Comparison of ENCODE assay signal across 1 cellular context in genomic region chr1:206634365-206635079, GRCh38.
TF ChIP-seq lines count a peak whose summit lies in the region.

No MANE protein-coding gene starts in this region.

TF ChIP-seq in K562, 482 proteins besides CTCF, POLR2A, EP300 and RAD21 (continued from another document and continues in another):
- TF ChIP-seq ZC3H4 (CRISPR knock-in tag; IDR thresholded peaks at IDR 0.05; ENCODE audit: borderline replicate concordance), result peak; percentile 87; the same call in 1 of the 2 replicates
- TF ChIP-seq RERE (CRISPR knock-in tag; IDR thresholded peaks at IDR 0.05; ENCODE audit: borderline replicate concordance), result no peak
- no peak for TF ChIP-seq ZNF354B (CRISPR knock-in tag; IDR thresholded peaks at IDR 0.05)
- TF ChIP-seq ETV1 (tag; conservative IDR thresholded peaks at IDR 0.05; ENCODE audit: low read depth), result 0 out of 2 replicates have a peak, but pooled peaks have one; percentile 12
- peak; percentile 76; the same call in 1 of the 2 replicates for TF ChIP-seq CC2D1A (IDR thresholded peaks at IDR 0.05)
- no peak for TF ChIP-seq ESRRA (IDR thresholded peaks at IDR 0.05; ENCODE audit: borderline replicate concordance, low read depth)
- TF ChIP-seq POLR2H (tag; IDR thresholded peaks at IDR 0.05; ENCODE audit: low read depth), result no peak
- no peak for TF ChIP-seq BRF2 (IDR thresholded peaks at IDR 0.05; ENCODE audit: borderline replicate concordance, insufficient read depth, insufficient read length)
- peak; percentile 77; the same call in 1 of the 2 replicates for TF ChIP-seq ZNF668 (CRISPR knock-in tag; IDR thresholded peaks at IDR 0.05)
- TF ChIP-seq ZNF507 (tag; conservative IDR thresholded peaks at IDR 0.05), result no peak
- TF ChIP-seq ZNF280A (IDR thresholded peaks at IDR 0.05; ENCODE audit: low read depth, partially characterized antibody), result no peak
- no peak for TF ChIP-seq ZNF121 (CRISPR knock-in tag; conservative IDR thresholded peaks at IDR 0.05)
- no peak for TF ChIP-seq PCBP2 (IDR thresholded peaks at IDR 0.05; ENCODE audit: low read depth, low read length, poor library complexity, severe bottlenecking)
- no peak for TF ChIP-seq NCOA6 (IDR thresholded peaks at IDR 0.05)
- no peak for TF ChIP-seq HBP1 (CRISPR knock-in tag; IDR thresholded peaks at IDR 0.05)
- no peak for TF ChIP-seq CEBPB (tag; IDR thresholded peaks at IDR 0.05)
- TF ChIP-seq DIDO1 (tag; IDR thresholded peaks at IDR 0.05; ENCODE audit: low read depth), result no peak
- TF ChIP-seq ELF1 (tag; IDR thresholded peaks at IDR 0.05), result peak; percentile 5; the same call in 1 of the 2 replicates
- TF ChIP-seq MYC (IDR thresholded peaks at IDR 0.05; ENCODE audit: low read depth, low read length), result peak; percentile 73
- TF ChIP-seq MYC (CRISPR knock-in tag; IDR thresholded peaks at IDR 0.05; ENCODE audit: borderline replicate concordance, low read depth), result no peak
- TF ChIP-seq E2F1 (CRISPR knock-in tag; IDR thresholded peaks at IDR 0.05), result no peak
- no peak for TF ChIP-seq HDAC2 (IDR thresholded peaks at IDR 0.05)
- peak in 1 of 2 experiments; percentile 91; a peak in 3 of 4 replicates for TF ChIP-seq RCOR1 (IDR thresholded peaks at IDR 0.05; ENCODE audit: borderline replicate concordance in 1 of 2, low read depth in 2 of 2, low read length in 2 of 2)
- no peak for TF ChIP-seq GMEB1 (CRISPR knock-in tag; IDR thresholded peaks at IDR 0.05)
- TF ChIP-seq SLC30A9 (CRISPR knock-in tag; IDR thresholded peaks at IDR 0.05), result no peak
- TF ChIP-seq ZNF280B (CRISPR knock-in tag; IDR thresholded peaks at IDR 0.05), result no peak
- TF ChIP-seq SMAD4 (CRISPR knock-in tag; conservative IDR thresholded peaks at IDR 0.05), result peak; percentile 32; the same call in 1 of the 2 replicates
- TF ChIP-seq CHD4 (IDR thresholded peaks at IDR 0.05; ENCODE audit: insufficient read depth, insufficient replicate concordance, low read depth, low read length, poor library complexity, severe bottlenecking), result peak; percentile 57
- TF ChIP-seq NFATC3 (IDR thresholded peaks at IDR 0.05), result no peak
- TF ChIP-seq HDAC8 (tag; IDR thresholded peaks at IDR 0.05), result no peak
- peak; percentile 98 for TF ChIP-seq PHF21A (IDR thresholded peaks at IDR 0.05; ENCODE audit: borderline replicate concordance, low read depth)
- TF ChIP-seq EWSR1 (IDR thresholded peaks at IDR 0.05; ENCODE audit: borderline replicate concordance, low read depth, partially characterized antibody), result no peak
- peak; percentile 83; the same call in 1 of the 2 replicates for TF ChIP-seq TARDBP (IDR thresholded peaks at IDR 0.05)
- no peak for TF ChIP-seq E2F3 (CRISPR knock-in tag; IDR thresholded peaks at IDR 0.05)
- peak; percentile 22; the same call in 1 of the 2 replicates for TF ChIP-seq JUND (IDR thresholded peaks at IDR 0.05; ENCODE audit: borderline replicate concordance, low read depth, low read length)
- TF ChIP-seq JUND (tag; IDR thresholded peaks at IDR 0.05; ENCODE audit: borderline replicate concordance, low read depth, low read length), result no peak; the same call in 1 of the 3 replicates
- no peak for TF ChIP-seq ASH1L (IDR thresholded peaks at IDR 0.05; ENCODE audit: borderline replicate concordance, low read depth, partially characterized antibody)
- TF ChIP-seq CREB3L1 (IDR thresholded peaks at IDR 0.05; ENCODE audit: borderline replicate concordance, low read depth), result no peak
- TF ChIP-seq ZNF324 (CRISPR knock-in tag; IDR thresholded peaks at IDR 0.05), result no peak
- peak; percentile 96 for TF ChIP-seq MBD1 (CRISPR knock-in tag; IDR thresholded peaks at IDR 0.05)
- TF ChIP-seq TRIM24 (IDR thresholded peaks at IDR 0.05), result no peak
- no peak for TF ChIP-seq CBX8 (IDR thresholded peaks at IDR 0.05; ENCODE audit: borderline replicate concordance, extremely low read depth, low read depth, low read length, poor library complexity, severe bottlenecking)
- no peak for TF ChIP-seq CBFA2T2 (conservative IDR thresholded peaks at IDR 0.05)
- TF ChIP-seq DEAF1 (CRISPR knock-in tag; IDR thresholded peaks at IDR 0.05), result peak; percentile 89
- TF ChIP-seq SUPT5H (IDR thresholded peaks at IDR 0.05), result no peak
- TF ChIP-seq ZNF830 (CRISPR knock-in tag; IDR thresholded peaks at IDR 0.05), result no peak
- no peak for TF ChIP-seq RFX1 (IDR thresholded peaks at IDR 0.05)
